In genomic region chr12:49264873-49265792, GRCh38 we compare ENCODE assay signal across 8 cellular contexts. TPM values are rescaled to one million over a fixed set of nuclear protein-coding genes. Genes with fewer than 3 reads are reported as not detected.
DNase-seq lines count a peak whose midpoint lies in the region; ATAC-seq lines count a peak whose summit lies in the region.

TUBA1C (plus strand) TSS chr12:49265082; CDS start chr12:49265182, 100 bp downstream.

- peak within 1 kb of the TSS; percentile 82 for H3K4me3 ChIP-seq in CD4-positive, CD25-positive, alpha-beta regulatory T cell (ENCODE audit: low read depth, low read length)
- H3K4me3 ChIP-seq in effector memory CD4-positive, alpha-beta T cell (ENCODE audit: insufficient read depth, low read depth, low read length, poor library complexity, severe bottlenecking) = peak within 1 kb of the TSS; percentile 83

- peaks cover 7% of the 10 kb centered on the region for H3K36me3 Mint-ChIP-seq in CD4-positive, CD25-positive, alpha-beta regulatory T cell

- H3K27ac Mint-ChIP-seq in CD4-positive, CD25-positive, alpha-beta regulatory T cell = peak within 1 kb of the TSS; percentile 83 to 93 (median 92)

- peak within 1 kb of the TSS; percentile 94 to 100 (median 97) for H3K4me3 Mint-ChIP-seq in CD4-positive, CD25-positive, alpha-beta regulatory T cell

- peak; percentile 84 to 88 for ATAC-seq in CD4-positive, CD25-positive, alpha-beta regulatory T cell (ENCODE audit: low read depth in 2 of 2)
- peak; percentile 73 for ATAC-seq in GM19452 (IDR thresholded peaks at IDR 0.05; ENCODE audit: unreplicated experiment)

- no peaks in the 10 kb centered on the region for H3K9me3 Mint-ChIP-seq in CD4-positive, CD25-positive, alpha-beta regulatory T cell

- peaks cover 5% of the 10 kb centered on the region for H3K27me3 Mint-ChIP-seq in CD4-positive, CD25-positive, alpha-beta regulatory T cell

- peak; percentile 79 to 94 (median 84) for DNase-seq in CD4-positive, CD25-positive, alpha-beta regulatory T cell
- peak; percentile 98 for DNase-seq in HK-2 (ENCODE audit: unreplicated experiment)
- peak; percentile 68 for DNase-seq in NCI-H82 treated with DMSO at 0.1 percent for 48 hours (lab: John Stamatoyannopoulos, UW; ENCODE audit: unreplicated experiment)
- peak; percentile 97 for DNase-seq in activated CD8-positive, alpha-beta memory T cell treated with anti-CD3 and anti-CD28 coated beads for 24 hours
- DNase-seq in effector memory CD4-positive, alpha-beta T cell = peak; percentile 74 to 79 (median 78)
- peak; percentile 84 for DNase-seq in medulla oblongata (ENCODE audit: extremely low spot score)
- peak; percentile 79 for DNase-seq in stimulated activated CD8-positive, alpha-beta memory T cell treated with anti-CD3 and anti-CD28 coated beads, Interleukin-12 subunit alpha, Interleukin-12 subunit beta, amount 100 ng/mL, for 1 hour (ENCODE audit: low read depth)

- peak within 1 kb of the TSS; percentile 82 for H3K27ac ChIP-seq in CD4-positive, CD25-positive, alpha-beta regulatory T cell (ENCODE audit: insufficient read depth, low read length, poor library complexity, severe bottlenecking)
- peak within 1 kb of the TSS; percentile 71 for H3K27ac ChIP-seq in effector memory CD4-positive, alpha-beta T cell (ENCODE audit: insufficient read depth, low read length, poor library complexity, severe bottlenecking)

- H3K4me1 Mint-ChIP-seq in CD4-positive, CD25-positive, alpha-beta regulatory T cell = peaks cover 7 to 43% (median 24%) of the 10 kb centered on the region in 4 donors

- no peaks in the 10 kb centered on the region for H3K9me3 ChIP-seq in CD4-positive, CD25-positive, alpha-beta regulatory T cell (ENCODE audit: control insufficient read depth in 2 of 2, low read length in 2 of 2)
- no peaks in the 10 kb centered on the region for H3K9me3 ChIP-seq in effector memory CD4-positive, alpha-beta T cell (ENCODE audit: control insufficient read depth, low read length)

- peaks cover 11% of the 10 kb centered on the region for H3K36me3 ChIP-seq in CD4-positive, CD25-positive, alpha-beta regulatory T cell (ENCODE audit: control insufficient read depth, insufficient read depth, low read length)
- peaks cover 6% of the 10 kb centered on the region for H3K36me3 ChIP-seq in effector memory CD4-positive, alpha-beta T cell (ENCODE audit: control insufficient read depth, insufficient read depth, low read length)

- peaks cover 33% of the 10 kb centered on the region for H3K4me1 ChIP-seq in CD4-positive, CD25-positive, alpha-beta regulatory T cell (ENCODE audit: control insufficient read depth, insufficient read depth, low read length, poor library complexity, severe bottlenecking)
- H3K4me1 ChIP-seq in effector memory CD4-positive, alpha-beta T cell (ENCODE audit: control insufficient read depth, insufficient read depth, low read length, poor library complexity, severe bottlenecking) = peaks cover 17% of the 10 kb centered on the region

- no peaks in the 10 kb centered on the region for H3K27me3 ChIP-seq in CD4-positive, CD25-positive, alpha-beta regulatory T cell (ENCODE audit: control insufficient read depth, insufficient read depth, low read length)
- H3K27me3 ChIP-seq in effector memory CD4-positive, alpha-beta T cell (replicated peaks; ENCODE audit: control insufficient read depth, insufficient read depth, low read length, poor library complexity, severe bottlenecking) = no peaks in the 10 kb centered on the region

RNA-seq across cellular contexts. Expression of gene TUBA1C, which starts in this region (rescaled TPM):
- total RNA-seq in CD4-positive, CD25-positive, alpha-beta regulatory T cell = 41.4 TPM
- 10 to 100 TPM; 50.0 to 64.0 (median 56.3) TPM for polyA plus RNA-seq in CD4-positive, CD25-positive, alpha-beta regulatory T cell

Comparison
In these comparisons a context has a peak if more than half of its experiments do, and no peak if none do; other contexts are left out.
1. Peak in every context shown above with its lines: DNase-seq, ATAC-seq, H3K4me3 ChIP-seq and H3K27ac ChIP-seq.